20 cellular contexts compared by ENCODE assay signal in the genomic region with DNA sequence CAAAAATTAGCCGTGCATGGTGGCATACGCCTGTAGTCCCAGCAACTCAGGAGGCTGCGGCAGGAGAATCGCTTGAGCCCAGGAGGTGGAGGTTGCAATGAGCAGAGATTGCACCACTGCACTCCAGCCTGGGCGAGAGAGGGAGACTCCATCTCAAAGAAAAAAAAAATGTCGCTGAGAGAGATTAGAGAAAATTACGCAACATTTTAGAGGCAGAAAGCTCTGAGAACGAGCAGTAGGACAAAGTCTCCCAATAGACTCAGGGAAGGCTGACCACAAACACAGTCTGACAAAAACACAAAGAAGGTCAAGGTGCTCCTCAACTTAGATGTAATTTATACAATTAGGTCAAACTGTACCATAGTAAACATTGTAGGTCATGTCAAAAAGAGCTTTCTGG.
"Had no signal": no experiment of that assay in that cellular context is flagged by ENCODE, and none has a peak within 500 bp of the region (broad histone marks: within the 10 kb centered on the region; RNA-seq: fewer than 3 reads in every experiment).

No MANE protein-coding gene starts in this region.

- H3K4me3 ChIP-seq: gastrocnemius medialis, lower lobe of right lung, prostate gland, right atrium auricular region, sigmoid colon, stomach, thyroid gland had no signal

- H3K27ac ChIP-seq: epithelial cell of prostate, gastrocnemius medialis, lower lobe of right lung, prostate gland, right atrium auricular region, sigmoid colon, stomach, thyroid gland had no signal

- H3K36me3 ChIP-seq: gastrocnemius medialis, lower lobe of right lung, prostate gland, right atrium auricular region, sigmoid colon, stomach, thyroid gland had no signal

- DNase-seq: effector CD8-positive, alpha-beta T cell; endodermal cell; foreskin fibroblast; gastrocnemius medialis; head of caudate nucleus; left ventricle myocardium superior; lower lobe of right lung; naive thymus-derived CD8-positive, alpha-beta T cell; nephron progenitor cell; nucleus accumbens; sigmoid colon; stimulated activated CD4-positive, alpha-beta T cell treated with anti-CD3 and anti-CD28 coated beads, Interleukin-2, amount 100 ng/mL, for 24 hours; stimulated activated CD4-positive, alpha-beta T cell treated with anti-CD3 and anti-CD28 coated beads, Interleukin-4, amount 100 ng/mL, for 24 hours; stimulated activated naive CD4-positive, alpha-beta T cell treated with Interleukin-2 at 50 U/mL for 16 hours; stomach; thyroid gland had no signal

- H3K27me3 ChIP-seq: gastrocnemius medialis, right atrium auricular region, sigmoid colon, stomach, thyroid gland had no signal

- H3K4me1 ChIP-seq: gastrocnemius medialis, lower lobe of right lung, prostate gland, right atrium auricular region, sigmoid colon, stomach, thyroid gland had no signal

- H3K9me3 ChIP-seq: gastrocnemius medialis, lower lobe of right lung, prostate gland, right atrium auricular region, sigmoid colon, stomach, thyroid gland had no signal

- FAIRE-seq: keratinocyte had no signal
